In genomic region chr5:163585206-163585605, GRCh38 we compare ENCODE assay signal across 1 cellular context.
TF ChIP-seq lines count a peak whose summit lies in the region.

No MANE protein-coding gene starts in this region.

TF ChIP-seq in WTC11, 78 proteins besides CTCF, POLR2A, EP300 and RAD21 (continued from another document):
- TF ChIP-seq ZNF532 (CRISPR knock-in tag; IDR thresholded peaks at IDR 0.05; ENCODE audit: borderline replicate concordance), result no peak
- TF ChIP-seq HMGXB4 (CRISPR knock-in tag; IDR thresholded peaks at IDR 0.05), result no peak
- TF ChIP-seq SMAD4 (CRISPR knock-in tag; IDR thresholded peaks at IDR 0.05), result no peak
- no peak for TF ChIP-seq ZNF671 (CRISPR knock-in tag; IDR thresholded peaks at IDR 0.05)
- TF ChIP-seq IRF2 (CRISPR knock-in tag; IDR thresholded peaks at IDR 0.05; ENCODE audit: borderline replicate concordance, low read depth), result no peak
- no peak for TF ChIP-seq KAT7 (CRISPR knock-in tag; IDR thresholded peaks at IDR 0.05; ENCODE audit: borderline replicate concordance)
- TF ChIP-seq ZNF416 (CRISPR knock-in tag; IDR thresholded peaks at IDR 0.05), result no peak
- TF ChIP-seq, protein P1, sequence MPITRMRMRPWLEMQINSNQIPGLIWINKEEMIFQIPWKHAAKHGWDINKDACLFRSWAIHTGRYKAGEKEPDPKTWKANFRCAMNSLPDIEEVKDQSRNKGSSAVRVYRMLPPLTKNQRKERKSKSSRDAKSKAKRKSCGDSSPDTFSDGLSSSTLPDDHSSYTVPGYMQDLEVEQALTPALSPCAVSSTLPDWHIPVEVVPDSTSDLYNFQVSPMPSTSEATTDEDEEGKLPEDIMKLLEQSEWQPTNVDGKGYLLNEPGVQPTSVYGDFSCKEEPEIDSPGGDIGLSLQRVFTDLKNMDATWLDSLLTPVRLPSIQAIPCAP (CRISPR knock-in tag; IDR thresholded peaks at IDR 0.05), result no peak
- no peak for TF ChIP-seq ZNF281 (CRISPR knock-in tag; IDR thresholded peaks at IDR 0.05)
- no peak for TF ChIP-seq EMX1 (CRISPR knock-in tag; IDR thresholded peaks at IDR 0.05)
